ENCODE assay signal across 19 cellular contexts in the genomic region with DNA sequence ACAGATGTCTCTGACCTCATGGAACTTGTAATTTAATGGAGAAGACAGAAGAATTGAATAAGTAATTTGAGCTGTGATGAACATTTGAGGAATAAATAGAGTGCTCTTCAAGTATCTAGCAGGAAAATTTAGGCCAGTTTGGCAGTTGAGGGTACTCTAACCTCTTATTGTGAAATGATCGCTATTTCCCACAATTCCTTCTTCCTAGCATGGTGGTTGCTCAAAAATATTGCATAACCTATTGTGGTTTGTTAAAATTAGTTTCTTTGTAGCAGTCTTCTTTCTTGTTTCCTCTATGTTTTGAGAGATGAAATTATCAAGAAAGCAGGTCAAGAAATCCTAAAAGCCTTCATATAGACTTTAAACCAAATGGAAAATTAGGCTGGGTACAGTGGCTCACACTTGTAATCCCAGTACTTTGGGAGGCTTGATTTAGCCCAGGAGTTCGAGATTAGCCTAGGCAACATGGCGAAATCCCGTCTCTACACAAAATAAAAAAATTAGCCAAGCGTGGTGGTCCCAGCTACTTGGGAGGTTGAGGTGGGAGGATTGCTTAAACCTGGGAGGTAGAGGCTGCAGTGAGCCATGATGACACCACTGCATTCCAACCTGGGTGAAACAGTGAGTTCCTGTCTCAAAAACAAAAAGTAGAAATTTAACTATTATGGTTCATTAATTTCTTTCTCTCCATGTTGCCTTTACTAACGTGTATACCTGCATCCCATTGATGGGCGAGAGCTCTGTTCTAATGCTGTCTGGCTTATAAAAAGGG. TPM values are rescaled to one million over a fixed set of nuclear protein-coding genes. Genes with fewer than 3 reads are reported as not detected.
DNase-seq lines count a peak whose midpoint lies in the region; ATAC-seq and TF ChIP-seq lines count a peak whose summit lies in the region.
"Had no signal": no experiment of that assay in that cellular context is flagged by ENCODE, and none has a peak within 500 bp of the region (broad histone marks: within the 10 kb centered on the region; RNA-seq: fewer than 3 reads in every experiment).

No MANE protein-coding gene starts in this region.

- no peak overlapping the region for H3K27ac ChIP-seq in GM23248
- H3K27ac ChIP-seq: epithelial cell of prostate, tibial artery had no signal

- no peaks in the 10 kb centered on the region for H3K36me3 ChIP-seq in GM23248 (ENCODE audit: low read depth)

- peaks cover 15% of the 10 kb centered on the region; the same call in 1 of the 2 replicates for H3F3A ChIP-seq in GM23248 (ENCODE audit: insufficient read depth)

- no peak overlapping the region for H3K9ac ChIP-seq in GM23248

- no peaks in the 10 kb centered on the region for H3K27me3 ChIP-seq in GM23248 (replicated peaks; ENCODE audit: insufficient read depth)
- H3K27me3 ChIP-seq: heart left ventricle, tibial artery had no signal

- H3K79me2 ChIP-seq in GM23248 (ENCODE audit: insufficient read depth): no peaks in the 10 kb centered on the region

- no peaks in the 10 kb centered on the region for H4K20me1 ChIP-seq in GM23248 (ENCODE audit: insufficient read depth)

- no peak overlapping the region for H3K4me3 ChIP-seq in GM23248
- H3K4me3 ChIP-seq in choroid plexus epithelial cell (ENCODE audit: low read depth, low read length): no peak overlapping the region
- H3K4me3 ChIP-seq: heart left ventricle, tibial artery had no signal

- in situ Hi-C loops in GM23248 (cut with MboI): no loop called here
- in situ Hi-C loops in GM13976 (cut with MboI; ENCODE audit: low sequenced_read_pairs, unreplicated experiment): no loop called here

- H3K4me2 ChIP-seq in GM23248 (ENCODE audit: unreplicated experiment): no peak overlapping the region

- DNase-seq in GM23248: peak; percentile 25
- DNase-seq in NOMO-1 treated with DMSO at 0.1 percent for 48 hours (lab: John Stamatoyannopoulos, UW; ENCODE audit: unreplicated experiment): peak; percentile 98
- peak; percentile 44 for DNase-seq in choroid plexus epithelial cell (ENCODE audit: low read depth)
- no peak for DNase-seq in sciatic nerve (ENCODE audit: low spot score)
- no peak for DNase-seq in GM13976 (ENCODE audit: low spot score)
- no peak for DNase-seq in NCI-H82 treated with DMSO at 0.1 percent for 48 hours (lab: John Stamatoyannopoulos, UW; ENCODE audit: unreplicated experiment)
- DNase-seq: activated CD4-positive, alpha-beta memory T cell treated with anti-CD3 and anti-CD28 coated beads for 36 hours; amygdala; GDM1; GOT3; heart left ventricle; NCI-H1694 treated with DMSO at 0.1 percent for 48 hours; NCI-H526; stimulated activated CD4-positive, alpha-beta T cell treated with anti-CD3 and anti-CD28 coated beads, Interleukin-2, amount 100 ng/mL, for 48 hours; T-helper 9 cell; tibial artery had no signal

- H3K9me2 ChIP-seq in GM23248 (ENCODE audit: insufficient read depth): no peaks in the 10 kb centered on the region

- ATAC-seq in sciatic nerve (peak; percentile 55), GM21576 (IDR thresholded peaks at IDR 0.05; ENCODE audit: unreplicated experiment) (no peak), GM18517 (IDR thresholded peaks at IDR 0.05; ENCODE audit: unreplicated experiment) (no peak)

- no peak for TF ChIP-seq CTCF in choroid plexus epithelial cell (conservative IDR thresholded peaks at IDR 0.05; ENCODE audit: low read depth, low read length)
- TF ChIP-seq CTCF in GM13976 (IDR thresholded peaks at IDR 0.05; ENCODE audit: borderline replicate concordance, control extremely low read depth, extremely low read depth, insufficient read depth, missing control alignments): no peak

- intact Hi-C loops in sciatic nerve (cut with DNase I): loop anchor here (5.0 kb wide), 1 partner anchor 139 kb away; no protein-coding TSS in a partner anchor

- peaks cover 34% of the 10 kb centered on the region for H3K4me1 ChIP-seq in GM23248 (ENCODE audit: insufficient read depth)
- H3K4me1 ChIP-seq: tibial artery had no signal

- WGBS in GM23248 (ENCODE audit: low coverage in 1 of 2, low lambda C conversion rate in 2 of 2, missing lambda C conversion rate in 2 of 2), 2 experiments: 96% methylated on average over 7 of the region's 7 CpGs

- no peak overlapping the region for H2AFZ ChIP-seq in GM23248

- H3K9me3 ChIP-seq in GM23248 (ENCODE audit: low read depth): no peaks in the 10 kb centered on the region
- H3K9me3 ChIP-seq: tibial artery had no signal

RNA-seq across cellular contexts. Expression of a gene that starts 58.7 kb away (rescaled TPM):
- total RNA-seq in GM23248 (2014; rRNA removed; shearing (Covaris generic)): 2.8 and 3.0 TPM in 2 replicates
- 3.6 and 4.0 TPM in 2 replicates for polyA plus RNA-seq in GM23248 (2016; fragmentation: Nextera tagmentation; extraction: Ambion mirVana)
- total RNA-seq in sciatic nerve: 4.8 TPM

RNA-seq across cellular contexts. Expression of a gene that starts 59.1 kb away (rescaled TPM):
- total RNA-seq in GM23248 (2014; rRNA removed; shearing (Covaris generic)): 22.8 and 35.2 TPM in 2 replicates
- 45.6 and 46.1 TPM in 2 replicates for polyA plus RNA-seq in GM23248 (2016; fragmentation: Nextera tagmentation; extraction: Ambion mirVana)
- 38.2 TPM for total RNA-seq in sciatic nerve

RNA-seq across cellular contexts. Expression of a gene that starts 59.9 kb away (rescaled TPM):
- total RNA-seq in GM23248 (2014; rRNA removed; shearing (Covaris generic)): 24.2 and 70.8 TPM in 2 replicates
- 338 and 340 TPM in 2 replicates for polyA plus RNA-seq in GM23248 (2016; fragmentation: Nextera tagmentation; extraction: Ambion mirVana)
- total RNA-seq in sciatic nerve: 70.5 TPM

Comparison
In these comparisons a context has a peak if more than half of its experiments do, and no peak if none do; other contexts are left out.
1. DNase-seq: peak in GM23248 (single experiment), NOMO-1 treated with DMSO at 0.1 percent for 48 hours (single experiment) and choroid plexus epithelial cell (single experiment); none in sciatic nerve (single experiment), GM13976 (single experiment) and NCI-H82 treated with DMSO at 0.1 percent for 48 hours (single experiment).